In genomic region chr1:210446479-210446878, GRCh38 we compare ENCODE assay signal across 8 cellular contexts.
DNase-seq lines count a peak whose midpoint lies in the region; ATAC-seq and TF ChIP-seq lines count a peak whose summit lies in the region.

No MANE protein-coding gene starts in this region.

- no peak overlapping the region for H3K27ac Mint-ChIP-seq in chondrocyte (ENCODE audit: unreplicated experiment)

- H3K36me3 Mint-ChIP-seq in chondrocyte (ENCODE audit: low read depth), result peaks cover 2% of the 10 kb centered on the region

- no peaks in the 10 kb centered on the region for H3K27me3 Mint-ChIP-seq in chondrocyte (ENCODE audit: low read depth)

- no peaks in the 10 kb centered on the region for H3K79me2 ChIP-seq in Loucy (ENCODE audit: insufficient read depth, low read length)

- no peaks in the 10 kb centered on the region for H3K9me3 Mint-ChIP-seq in chondrocyte (ENCODE audit: low read depth)

- no peaks in the 10 kb centered on the region for H3K27me3 ChIP-seq in Loucy (ENCODE audit: insufficient read depth, low read length, poor library complexity, severe bottlenecking)

- TF ChIP-seq CTCF in Loucy (conservative IDR thresholded peaks at IDR 0.05; ENCODE audit: low read length) (no peak), chondrocyte (IDR thresholded peaks at IDR 0.05) (no peak)

- H3K4me3 ChIP-seq in Loucy (ENCODE audit: low read length, poor library complexity, severe bottlenecking), result peak overlapping the region; percentile 14

- peak; percentile 76 for ATAC-seq in GM18868 (IDR thresholded peaks at IDR 0.05; ENCODE audit: unreplicated experiment)
- ATAC-seq in stimulated activated naive CD8-positive, alpha-beta T cell treated with anti-CD3 and anti-CD28 coated beads, Interleukin-15, Interleukin-2, amounts not matched to agents 100 U/mL and 50 U/mL, for 24 hours, result peak; percentile 100

- DNase-seq in activated CD8-positive, alpha-beta memory T cell treated with anti-CD3 and anti-CD28 coated beads for 24 hours, result peak; percentile 85
- peak; percentile 23 for DNase-seq in kidney glomerular epithelial cell (lab: John Stamatoyannopoulos, UW)
- peak; percentile 83 for DNase-seq in stimulated activated naive CD8-positive, alpha-beta T cell treated with anti-CD3 and anti-CD28 coated beads, Interleukin-15, Interleukin-2, amounts not matched to agents 100 U/mL and 50 U/mL, for 24 hours
- no peak for DNase-seq in dedifferentiated amniotic fluid mesenchymal stem cell (ENCODE audit: extremely low spot score)
- no peak for DNase-seq in NCI-H187 treated with DMSO at 0.1 percent for 48 hours (lab: John Stamatoyannopoulos, UW)
- DNase-seq in chondrocyte (ENCODE audit: low spot score), result no peak

- H3K4me2 ChIP-seq in Loucy (ENCODE audit: low read depth, low read length, poor library complexity, severe bottlenecking), result peak overlapping the region; percentile 51

- no peaks in the 10 kb centered on the region for H4K20me1 ChIP-seq in Loucy (ENCODE audit: insufficient read depth, low read length, poor library complexity, severe bottlenecking)

- H3K4me3 Mint-ChIP-seq in chondrocyte (ENCODE audit: unreplicated experiment), result no peak overlapping the region

- H3F3A ChIP-seq in Loucy (ENCODE audit: low read depth), result peaks cover 3% of the 10 kb centered on the region; the same call in 1 of the 2 replicates

- peaks cover 9% of the 10 kb centered on the region for H3K4me1 Mint-ChIP-seq in chondrocyte (ENCODE audit: low read depth)

- H3K4me1 ChIP-seq in Loucy (ENCODE audit: insufficient read depth, low read length, poor library complexity, severe bottlenecking), result peaks cover 25% of the 10 kb centered on the region

- peak overlapping the region; percentile 69; the same call in 1 of the 2 replicates for H2AFZ ChIP-seq in Loucy (ENCODE audit: low read length)

- H3K9ac ChIP-seq in Loucy (ENCODE audit: low read depth, low read length, poor library complexity, severe bottlenecking), result peak overlapping the region; percentile 4

- no peaks in the 10 kb centered on the region for H3K36me3 ChIP-seq in Loucy (ENCODE audit: insufficient read depth, low read length)

- no peaks in the 10 kb centered on the region for H3K9me2 ChIP-seq in Loucy (replicated peaks; ENCODE audit: low read depth, low read length)

- no peaks in the 10 kb centered on the region for H3K9me3 ChIP-seq in Loucy (ENCODE audit: insufficient read depth, low read depth, low read length)

Comparison
In these comparisons a context has a peak if more than half of its experiments do, and no peak if none do; other contexts are left out.
1. DNase-seq: peak in activated CD8-positive, alpha-beta memory T cell treated with anti-CD3 and anti-CD28 coated beads for 24 hours (single experiment), kidney glomerular epithelial cell (single experiment) and stimulated activated naive CD8-positive, alpha-beta T cell treated with anti-CD3 and anti-CD28 coated beads, Interleukin-15, Interleukin-2, amounts not matched to agents 100 U/mL and 50 U/mL, for 24 hours (single experiment); none in dedifferentiated amniotic fluid mesenchymal stem cell (single experiment), NCI-H187 treated with DMSO at 0.1 percent for 48 hours (single experiment) and chondrocyte (single experiment).